20 cellular contexts compared by ENCODE assay signal in the genomic region with DNA sequence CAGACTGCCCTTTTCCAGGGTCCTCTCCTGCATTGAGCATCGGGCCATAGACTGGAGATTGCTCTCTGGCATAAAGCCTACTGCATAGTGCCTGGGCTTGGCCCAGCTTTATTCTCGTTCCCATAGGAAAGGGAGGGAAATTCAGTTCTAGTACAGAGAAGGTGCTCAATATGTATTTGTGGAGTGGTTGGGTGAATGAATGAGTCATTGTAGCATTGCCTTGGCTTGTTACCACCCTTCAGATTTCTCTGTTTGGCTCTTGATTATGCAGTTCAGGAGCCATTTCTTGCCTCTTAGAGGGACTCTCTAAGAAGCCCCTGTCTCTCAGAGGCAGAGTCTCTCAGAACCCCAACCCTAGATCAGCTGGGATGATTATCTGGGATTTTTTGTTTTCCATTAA. TPM values are rescaled to one million over a fixed set of nuclear protein-coding genes. Genes with fewer than 3 reads are reported as not detected.
"Had no signal": no experiment of that assay in that cellular context is flagged by ENCODE, and none has a peak within 500 bp of the region (broad histone marks: within the 10 kb centered on the region; RNA-seq: fewer than 3 reads in every experiment).

No MANE protein-coding gene starts in this region.

- H3K27me3 ChIP-seq: cardiac muscle cell, hepatocyte, upper lobe of left lung had no signal

- H2AFZ ChIP-seq: hepatocyte had no signal

- H3K27ac ChIP-seq: cardiac muscle cell, hepatocyte, stomach, thoracic aorta, upper lobe of left lung had no signal

- H3K36me3 ChIP-seq: cardiac muscle cell, stomach, thoracic aorta, upper lobe of left lung had no signal

- FAIRE-seq: islet of Langerhans, small intestine had no signal

- H3K9me3 ChIP-seq: stomach, thoracic aorta, upper lobe of left lung had no signal

- H3K4me3 ChIP-seq: cardiac muscle cell, hepatocyte, lung, thoracic aorta, upper lobe of left lung had no signal

- DNase-seq: activated CD4-positive, alpha-beta T cell treated with anti-CD3 and anti-CD28 coated beads, Interleukin-2, amount 10 ng/mL, durations not matched to agents 7 days and 5 days; activated CD8-positive, alpha-beta T cell treated with anti-CD3 and anti-CD28 coated beads, Interleukin-2, amount 10 ng/mL, durations not matched to agents 7 days and 5 days; activated effector memory CD4-positive, alpha-beta T cell treated with Interleukin-2 at 50 U/mL for 16 hours; activated naive CD4-positive, alpha-beta T cell treated with anti-CD3 and anti-CD28 coated beads, Interleukin-2, amount 50 U/mL, for 16 hours; activated T-cell treated with anti-CD3 and anti-CD28 coated beads, Interleukin-2, amount 50 U/mL, for 4 hours; endodermal cell; foreskin fibroblast; right cardiac atrium; SHP77 treated with DMSO at 0.1 percent for 48 hours; small intestine; stimulated activated CD4-positive, alpha-beta T cell treated with anti-CD3 and anti-CD28 coated beads, Interleukin-4, amount 100 ng/mL, for 1 hour; stomach; upper lobe of left lung had no signal

- H3K4me1 ChIP-seq: upper lobe of left lung had no signal

- H3K79me2 ChIP-seq: hepatocyte had no signal

RNA-seq across cellular contexts. Expression of gene TMEM35A, which starts 2.6 kb away (rescaled TPM):
- total RNA-seq: activated CD4-positive, alpha-beta T cell treated with anti-CD3 and anti-CD28 coated beads, Interleukin-2, amount 10 ng/mL, durations not matched to agents 7 days and 5 days; activated CD8-positive, alpha-beta T cell treated with anti-CD3 and anti-CD28 coated beads, Interleukin-2, amount 10 ng/mL, durations not matched to agents 7 days and 5 days; activated T-cell treated with anti-CD3 and anti-CD28 coated beads, Interleukin-2, amount 50 U/mL, for 4 hours; left lobe of liver; T-helper 1 cell treated with Interleukin-12 subunit alpha and Interleukin-12 subunit beta and Interleukin-4 antibody, amounts not matched to agents 30 ng/mL and 1 ng/mL, for 36 hours had no signal
